Comparison of ENCODE assay signal across 21 cellular contexts in the genomic region with DNA sequence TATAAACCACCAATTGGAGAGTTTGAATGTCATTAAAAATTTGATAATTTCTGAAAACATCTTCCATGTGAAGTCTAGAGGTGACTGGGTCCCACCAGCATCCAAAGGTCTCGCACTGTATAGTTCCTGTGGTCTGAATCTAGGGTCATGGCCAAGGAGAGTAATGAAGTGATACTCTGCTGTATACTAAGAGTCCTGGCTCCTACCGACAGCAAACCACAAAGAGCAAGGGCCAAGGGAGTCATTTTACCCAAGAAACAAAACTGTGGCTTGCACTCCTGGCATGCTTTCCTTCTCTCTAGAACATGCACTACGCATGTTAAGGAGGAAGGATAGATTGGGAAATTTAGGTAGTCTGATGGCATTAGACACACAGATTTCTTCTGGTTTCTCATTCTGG.
A peak's percentile ranks its signal among the peaks of the same experiment; 100 is the strongest.
DNase-seq lines count a peak whose midpoint lies in the region; ATAC-seq, FAIRE-seq and TF ChIP-seq lines count a peak whose summit lies in the region.
"Had no signal": no experiment of that assay in that cellular context is flagged by ENCODE, and none has a peak within 500 bp of the region (broad histone marks: within the 10 kb centered on the region; RNA-seq: fewer than 3 reads in every experiment).

No MANE protein-coding gene starts in this region.

- H3K9me3 ChIP-seq in astrocyte (ENCODE audit: insufficient read depth, low read depth, low read length) (peaks cover 4% of the 10 kb centered on the region), mammary epithelial cell (replicated peaks; ENCODE audit: insufficient read depth, low read length) (no peaks in the 10 kb centered on the region)
- H3K9me3 ChIP-seq: Caco-2 had no signal

- H3K79me2 ChIP-seq in astrocyte (ENCODE audit: insufficient read depth, low read length) = no peaks in the 10 kb centered on the region
- no peaks in the 10 kb centered on the region for H3K79me2 ChIP-seq in mammary epithelial cell (ENCODE audit: insufficient read depth, low read length)

- H2AFZ ChIP-seq in astrocyte (ENCODE audit: low read depth, low read length) (no peak overlapping the region), mammary epithelial cell (ENCODE audit: low read depth, low read length) (no peak overlapping the region)

- H3K36me3 Mint-ChIP-seq in astrocyte (ENCODE audit: low read depth, unreplicated experiment) = no peaks in the 10 kb centered on the region
- H3K36me3 Mint-ChIP-seq: CD4-positive, CD25-positive, alpha-beta regulatory T cell had no signal

- 85% methylated on average over 3 of the region's 3 CpGs for WGBS in mammary epithelial cell (ENCODE audit: low coverage, missing lambda C conversion rate)

- H3K4me3 ChIP-seq in AG09309 (ENCODE audit: control insufficient read depth, low read depth, low read length) = no peak overlapping the region
- H3K4me3 ChIP-seq in astrocyte (ENCODE audit: insufficient read depth, low read depth, low read length) = no peak overlapping the region
- no peak overlapping the region for H3K4me3 ChIP-seq in mammary epithelial cell (replicated peaks in 1 of 3; ENCODE audit: insufficient read depth in 1 of 3, low read depth in 2 of 3, low read length in 3 of 3)
- H3K4me3 ChIP-seq: K562 had no signal

- dilution Hi-C loops in mammary epithelial cell (cut with HindIII; ENCODE audit: low sequenced_read_pairs) = no loop called here

- no peaks in the 10 kb centered on the region for H3K9me3 Mint-ChIP-seq in astrocyte (ENCODE audit: unreplicated experiment)

- H3K4me2 ChIP-seq in astrocyte (ENCODE audit: low read length) = no peak overlapping the region
- H3K4me2 ChIP-seq in mammary epithelial cell (ENCODE audit: insufficient read depth, low read depth, low read length) = no peak overlapping the region

- no peak overlapping the region for H3K4me3 Mint-ChIP-seq in astrocyte (ENCODE audit: unreplicated experiment)
- H3K4me3 Mint-ChIP-seq: B cell; CD4-positive, CD25-positive, alpha-beta regulatory T cell had no signal

- H4K20me1 ChIP-seq in astrocyte (ENCODE audit: insufficient read depth, low read length) (no peaks in the 10 kb centered on the region), mammary epithelial cell (ENCODE audit: insufficient read depth, low read length) (no peaks in the 10 kb centered on the region)

- TF ChIP-seq CTCF in AG09309 (IDR thresholded peaks at IDR 0.05; ENCODE audit: control insufficient read depth, insufficient read depth, low read depth, low read length, missing control alignments) (no peak), astrocyte (IDR thresholded peaks at IDR 0.05; ENCODE audit: insufficient read depth, low read depth, low read length) (no peak), mammary epithelial cell (conservative IDR thresholded peaks at IDR 0.05 in 1 of 2, IDR thresholded peaks at IDR 0.05 in 1 of 2; ENCODE audit: extremely low read depth in 1 of 2, insufficient read depth in 1 of 2, low read depth in 1 of 2, low read length in 2 of 2) (no peak)

- H3K9ac ChIP-seq in astrocyte (ENCODE audit: low read length) = no peak overlapping the region
- no peak overlapping the region for H3K9ac ChIP-seq in mammary epithelial cell (ENCODE audit: insufficient read depth, low read length)

- intact Hi-C loops in sciatic nerve (cut with DNase I) (no loop called here), mammary epithelial cell (cut with micrococcal nuclease) (no loop called here)

- peaks cover 6% of the 10 kb centered on the region for H3K4me1 Mint-ChIP-seq in astrocyte (ENCODE audit: low read depth, unreplicated experiment)
- H3K4me1 Mint-ChIP-seq: B cell; CD4-positive, CD25-positive, alpha-beta regulatory T cell had no signal

- BruUV-seq in mammary epithelial cell (replicated peaks; lab: Mats Ljungman, UMichigan) = no TSS peak

- no peak overlapping the region for H3K27ac Mint-ChIP-seq in astrocyte (ENCODE audit: unreplicated experiment)
- H3K27ac Mint-ChIP-seq: B cell; CD4-positive, CD25-positive, alpha-beta regulatory T cell had no signal

- ATAC-seq in sciatic nerve (peak; percentile 64), HG02763 (IDR thresholded peaks at IDR 0.05; ENCODE audit: unreplicated experiment) (no peak)
- ATAC-seq: K562, PC-3 had no signal

- H3K36me3 ChIP-seq in astrocyte (ENCODE audit: insufficient read depth, low read length) (no peaks in the 10 kb centered on the region), mammary epithelial cell (ENCODE audit: insufficient read depth, low read length) (no peaks in the 10 kb centered on the region)

- in situ Hi-C loops in mammary epithelial cell (cut with MboI; ENCODE audit: low sequenced_read_pairs in 2 of 2) = no loop called here

- CTCF ChIA-PET in mammary epithelial cell (lab: Charles Lee; ENCODE audit: low non-redundant PET) = no interaction called here

- H3K27me3 ChIP-seq in astrocyte (ENCODE audit: insufficient read depth, low read length) (peaks cover 8% of the 10 kb centered on the region), mammary epithelial cell (ENCODE audit: insufficient read depth, low read length) (no peaks in the 10 kb centered on the region)

- no peak overlapping the region for H3K27ac ChIP-seq in astrocyte (ENCODE audit: low read depth, low read length)
- H3K27ac ChIP-seq in mammary epithelial cell (ENCODE audit: insufficient read depth, low read depth, low read length) = no peak overlapping the region
- H3K27ac ChIP-seq: HL-60, RWPE1 had no signal

- DNase-seq in AG09309 (ENCODE audit: low read depth) (peak; percentile 4), astrocyte (ENCODE audit: low read depth) (peak; percentile 86), fibroblast of peridontal ligament (ENCODE audit: extremely low read depth) (peak; percentile 66), sciatic nerve (ENCODE audit: low spot score) (no peak), mammary epithelial cell (no peak)
- no peak for DNase-seq in stimulated activated CD4-positive, alpha-beta T cell treated with anti-CD3 and anti-CD28 coated beads, Interleukin-4, amount 100 ng/mL, for 1 hour
- DNase-seq in activated effector memory CD4-positive, alpha-beta T cell treated with Interleukin-2 at 50 U/mL for 16 hours = no peak
- DNase-seq: Caco-2; CD4-positive, CD25-positive, alpha-beta regulatory T cell; DMS153; H7; NCI-H1436; NCI-H2029; NCI-H2171 treated with DMSO at 0.1 percent for 48 hours; NCI-H748 treated with DMSO at 0.1 percent for 48 hours; PC-3 had no signal

- H3K27me3 Mint-ChIP-seq in astrocyte (ENCODE audit: low read depth, unreplicated experiment) = peaks cover 14% of the 10 kb centered on the region
- H3K27me3 Mint-ChIP-seq: B cell; CD4-positive, CD25-positive, alpha-beta regulatory T cell had no signal

- peaks cover 10% of the 10 kb centered on the region for H3K4me1 ChIP-seq in astrocyte (ENCODE audit: insufficient read depth, low read length)
- peaks cover 26% of the 10 kb centered on the region for H3K4me1 ChIP-seq in mammary epithelial cell (ENCODE audit: insufficient read depth, low read length)
- H3K4me1 ChIP-seq: Caco-2 had no signal

- FAIRE-seq in astrocyte (lab: Jason Lieb, UNC) = no peak
- FAIRE-seq: K562 had no signal

Comparison
In these comparisons a context has a peak if more than half of its experiments do, and no peak if none do; other contexts are left out.
1. DNase-seq: peak in AG09309 (single experiment), astrocyte (single experiment) and fibroblast of peridontal ligament (single experiment); none in sciatic nerve (single experiment), mammary epithelial cell (single experiment), stimulated activated CD4-positive, alpha-beta T cell treated with anti-CD3 and anti-CD28 coated beads, Interleukin-4, amount 100 ng/mL, for 1 hour (single experiment) and activated effector memory CD4-positive, alpha-beta T cell treated with Interleukin-2 at 50 U/mL for 16 hours (single experiment).